Comparison of ENCODE assay signal across 17 cellular contexts in genomic region chr9:35993136-35993535, GRCh38. TPM values are rescaled to one million over a fixed set of nuclear protein-coding genes. Genes with fewer than 3 reads are reported as not detected.
"Had no signal": no experiment of that assay in that cellular context is flagged by ENCODE, and none has a peak within 500 bp of the region (broad histone marks: within the 10 kb centered on the region; RNA-seq: fewer than 3 reads in every experiment).

No MANE protein-coding gene starts in this region.

RNA-seq across cellular contexts. Expression of gene OR2S2, which starts 35.2 kb away (rescaled TPM):
- total RNA-seq: natural killer cell treated with Interleukin-12 subunit alpha and Interleukin-12 subunit beta and Interleukin-15 and Interleukin-18, amount 100 ng/mL, for 72 hours; neural crest cell; omental fat pad; osteocyte; pancreas; posterior vena cava; prostate gland; pulmonary artery endothelial cell; right atrium auricular region; sciatic nerve; spleen; suprapubic skin; testis; transverse colon; upper lobe of right lung; urinary bladder; uterus had no signal
- polyA plus RNA-seq: pancreas, spleen, urinary bladder had no signal
